1 cellular context compared by ENCODE assay signal in the genomic region with DNA sequence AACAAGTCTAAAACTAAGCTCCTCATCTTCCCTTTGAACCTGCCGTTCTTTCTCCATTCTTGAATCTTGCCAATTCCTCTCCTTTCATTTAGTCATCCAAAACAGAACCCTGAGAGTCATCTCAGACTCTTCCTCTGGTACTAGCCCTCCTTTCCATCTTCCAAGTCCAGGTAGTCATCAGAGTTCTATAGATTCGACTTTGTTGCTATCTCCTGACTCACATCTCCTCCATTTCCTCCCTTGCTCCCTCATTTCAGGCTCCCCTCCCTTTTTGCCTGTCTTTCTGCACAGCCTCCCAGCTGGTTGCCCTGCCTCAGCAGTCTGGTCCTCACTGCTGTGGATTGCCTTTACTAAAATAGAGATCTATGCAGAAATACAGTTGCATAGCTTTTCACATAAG.
TF ChIP-seq lines count a peak whose summit lies in the region.

No MANE protein-coding gene starts in this region.

TF ChIP-seq in HepG2, 621 proteins besides CTCF, POLR2A, EP300 and RAD21 (continued from another document):
- no peak for TF ChIP-seq MAX (IDR thresholded peaks at IDR 0.05)
- TF ChIP-seq ZSCAN25 (CRISPR knock-in tag; IDR thresholded peaks at IDR 0.05), result no peak
- no peak for TF ChIP-seq ZBTB34 (CRISPR knock-in tag; IDR thresholded peaks at IDR 0.05)
- TF ChIP-seq KLF11 (CRISPR knock-in tag; IDR thresholded peaks at IDR 0.05), result no peak
- no peak for TF ChIP-seq DMTF1 (CRISPR knock-in tag; IDR thresholded peaks at IDR 0.05)
- TF ChIP-seq ZSCAN29 (CRISPR knock-in tag; conservative IDR thresholded peaks at IDR 0.05), result no peak
- TF ChIP-seq RFX1 (IDR thresholded peaks at IDR 0.05), result no peak
- no peak for TF ChIP-seq ZNF75D (CRISPR knock-in tag; IDR thresholded peaks at IDR 0.05; ENCODE audit: borderline replicate concordance)
- no peak for TF ChIP-seq CSRNP1 (CRISPR knock-in tag; IDR thresholded peaks at IDR 0.05)
- no peak for TF ChIP-seq ZFP82 (CRISPR knock-in tag; IDR thresholded peaks at IDR 0.05; ENCODE audit: borderline replicate concordance)
- TF ChIP-seq POLR2AphosphoS5 (IDR thresholded peaks at IDR 0.05; ENCODE audit: low read depth, low read length), result no peak
- TF ChIP-seq EED (CRISPR knock-in tag; IDR thresholded peaks at IDR 0.05), result no peak
- TF ChIP-seq ATF4 (CRISPR knock-in tag; IDR thresholded peaks at IDR 0.05), result no peak
- TF ChIP-seq CEBPB (IDR thresholded peaks at IDR 0.05; ENCODE audit: borderline replicate concordance, low read depth, low read length), result no peak
- no peak for TF ChIP-seq ZNF335 (CRISPR knock-in tag; IDR thresholded peaks at IDR 0.05)
- no peak for TF ChIP-seq TGIF2 (CRISPR knock-in tag; IDR thresholded peaks at IDR 0.05)
- no peak for TF ChIP-seq CCAR2 (optimal IDR thresholded peaks at IDR 0.05; ENCODE audit: low read depth, low read length)
TF ChIP-seq in HepG2: peak in this region for 0.
